Comparison of ENCODE assay signal across 1 cellular context in genomic region chr12:2961705-2962104, GRCh38.
TF ChIP-seq lines count a peak whose summit lies in the region.

No MANE protein-coding gene starts in this region.

TF ChIP-seq in IMR-90, 13 proteins besides CTCF, POLR2A, EP300 and RAD21:
- no peak for TF ChIP-seq RCOR1 (IDR thresholded peaks at IDR 0.05; ENCODE audit: insufficient replicate concordance, low read length)
- no peak for TF ChIP-seq RFX5 (IDR thresholded peaks at IDR 0.05; ENCODE audit: low read depth, low read length)
- TF ChIP-seq CEBPB (IDR thresholded peaks at IDR 0.05; ENCODE audit: low read depth, low read length): no peak
